ENCODE assay signal across 8 cellular contexts in genomic region chr10:13587367-13587766, GRCh38. TPM values are rescaled to one million over a fixed set of nuclear protein-coding genes. Genes with fewer than 3 reads are reported as not detected.
A peak's percentile ranks its signal among the peaks of the same experiment; 100 is the strongest.
DNase-seq lines count a peak whose midpoint lies in the region; ATAC-seq and TF ChIP-seq lines count a peak whose summit lies in the region.

No MANE protein-coding gene starts in this region.

- no peaks in the 10 kb centered on the region for H3K9me3 Mint-ChIP-seq in activated T-helper 17 cell treated with anti-CD3 and anti-CD28 coated beads, Interleukin-2, amount 50 U/mL, for 72 hours

- CTCF ChIA-PET in AG04450 (lab: Charles Lee) = interaction anchor here (0.7 to 1.8 kb wide), 9 partner anchors 9 to 215 kb away, joined by 3 to 14 read pairs (median 8); no protein-coding TSS in a partner anchor

- TF ChIP-seq CTCF in AG04450 (IDR thresholded peaks at IDR 0.05; ENCODE audit: low read depth, low read length) (no peak), hepatocyte (IDR thresholded peaks at IDR 0.05; ENCODE audit: poor library complexity) (no peak)

- intact Hi-C loops in sciatic nerve (cut with DNase I) = no loop called here

- no peaks in the 10 kb centered on the region for H3K36me3 ChIP-seq in HAP-1 (replicated peaks)
- no peaks in the 10 kb centered on the region for H3K36me3 ChIP-seq in hepatocyte (replicated peaks; ENCODE audit: insufficient read depth, low read depth)
- peaks cover 6% of the 10 kb centered on the region for H3K36me3 ChIP-seq in skeletal muscle satellite cell (ENCODE audit: insufficient read depth, low read length)

- peak overlapping the region; percentile 99 for H3K27ac Mint-ChIP-seq in activated T-helper 17 cell treated with anti-CD3 and anti-CD28 coated beads, Interleukin-2, amount 50 U/mL, for 72 hours

- H3K4me3 ChIP-seq in AG04450 (ENCODE audit: low read depth, low read length) (peak overlapping the region; percentile 100), HAP-1 (peak overlapping the region; percentile 83), hepatocyte (peak overlapping the region; percentile 99), skeletal muscle satellite cell (ENCODE audit: low read length) (peak overlapping the region; percentile 99)

- in situ Hi-C loops in HAP-1 (cut with MboI; ENCODE audit: low sequenced_read_pairs) = no loop called here

- POLR2A ChIA-PET in AG04450 (lab: Yijun Ruan, JAX) = no interaction called here

- H3K4me2 ChIP-seq in hepatocyte = peak overlapping the region; percentile 96
- H3K4me2 ChIP-seq in skeletal muscle satellite cell (ENCODE audit: low read length) = peak overlapping the region; percentile 93

- H3K79me2 ChIP-seq in hepatocyte = peaks cover 37% of the 10 kb centered on the region

- no peaks in the 10 kb centered on the region for H3K9me2 ChIP-seq in hepatocyte (replicated peaks; ENCODE audit: insufficient read depth)

- H4K20me1 ChIP-seq in hepatocyte (ENCODE audit: insufficient read depth, poor library complexity, severe bottlenecking) = no peaks in the 10 kb centered on the region

- H2AFZ ChIP-seq in hepatocyte = peak overlapping the region; percentile 99

- H3K27me3 ChIP-seq in AG04450 (ENCODE audit: control insufficient read depth, insufficient read depth, low read length) (peaks cover 7% of the 10 kb centered on the region), HAP-1 (ENCODE audit: low read depth) (peaks cover 16% of the 10 kb centered on the region), hepatocyte (no peaks in the 10 kb centered on the region), skeletal muscle satellite cell (ENCODE audit: control insufficient read depth, insufficient read depth, low read length) (peaks cover 16% of the 10 kb centered on the region)

- H3K4me3 Mint-ChIP-seq in activated T-helper 17 cell treated with anti-CD3 and anti-CD28 coated beads, Interleukin-2, amount 50 U/mL, for 72 hours = peak overlapping the region; percentile 100

- peaks cover 15% of the 10 kb centered on the region for H3K4me1 Mint-ChIP-seq in activated T-helper 17 cell treated with anti-CD3 and anti-CD28 coated beads, Interleukin-2, amount 50 U/mL, for 72 hours

- peaks cover 16% of the 10 kb centered on the region for H3K27me3 Mint-ChIP-seq in activated T-helper 17 cell treated with anti-CD3 and anti-CD28 coated beads, Interleukin-2, amount 50 U/mL, for 72 hours

- peaks cover 17% of the 10 kb centered on the region for H3K36me3 Mint-ChIP-seq in activated T-helper 17 cell treated with anti-CD3 and anti-CD28 coated beads, Interleukin-2, amount 50 U/mL, for 72 hours (ENCODE audit: low read depth)

- DNase-seq in AG04450 (ENCODE audit: low read depth, low spot score) (no peak), HAP-1 (ENCODE audit: low spot score in 2 of 2) (peak in 1 of 2 experiments; percentile 11), hepatocyte (ENCODE audit: low spot score) (peak; percentile 40), SHP77 treated with DMSO at 0.1 percent for 48 hours (lab: John Stamatoyannopoulos, UW) (no peak), sciatic nerve (ENCODE audit: low spot score) (no peak)
- DNase-seq in stimulated activated CD4-positive, alpha-beta T cell treated with anti-CD3 and anti-CD28 coated beads, Interleukin-4, amount 100 ng/mL, for 24 hours = no peak

- peak overlapping the region; percentile 93 for H3K9ac ChIP-seq in skeletal muscle satellite cell (ENCODE audit: low read depth, low read length)

- peaks cover 3% of the 10 kb centered on the region; the same call in 1 of the 2 replicates for H3K4me1 ChIP-seq in HAP-1
- H3K4me1 ChIP-seq in hepatocyte (ENCODE audit: insufficient read depth) = peaks cover 5% of the 10 kb centered on the region
- peaks cover 6% of the 10 kb centered on the region for H3K4me1 ChIP-seq in skeletal muscle satellite cell (ENCODE audit: control insufficient read depth, insufficient read depth, low read length)

- WGBS in hepatocyte (ENCODE audit: low lambda C conversion rate, missing lambda C conversion rate) = 17% methylated on average over 18 of the region's 18 CpGs

- H3K9me3 ChIP-seq in AG04450 (ENCODE audit: control insufficient read depth, insufficient read depth, low read length) (no peaks in the 10 kb centered on the region), HAP-1 (no peaks in the 10 kb centered on the region), hepatocyte (ENCODE audit: low read depth) (no peaks in the 10 kb centered on the region), skeletal muscle satellite cell (replicated peaks; ENCODE audit: low read length) (no peaks in the 10 kb centered on the region)

- no peak overlapping the region for H3K27ac ChIP-seq in AG04450 (ENCODE audit: low read depth, low read length)
- no peak overlapping the region for H3K27ac ChIP-seq in hepatocyte

- ATAC-seq in activated T-helper 17 cell treated with anti-CD3 and anti-CD28 coated beads, Interleukin-2, amount 50 U/mL, for 72 hours (replicated peaks) = no peak
- ATAC-seq in sciatic nerve = no peak

RNA-seq across cellular contexts. Expression of gene PRPF18, which starts 0.6 kb away (rescaled TPM):
- 19.3 and 25.4 TPM in 2 replicates for polyA plus RNA-seq in AG04450 (2011; rRNA removed)
- polyA minus RNA-seq in AG04450 (2011; rRNA and poly(A)+ RNA removed) = 11.9 and 17.1 TPM in 2 replicates
- total RNA-seq in activated T-helper 17 cell treated with anti-CD3 and anti-CD28 coated beads, Interleukin-2, amount 50 U/mL, for 72 hours = 10 to 100 TPM; 18.5 to 22.5 TPM
- total RNA-seq in hepatocyte = 24.7 and 26.3 TPM in 2 replicates
- 19.3 and 23.2 TPM in 2 replicates for polyA plus RNA-seq in hepatocyte
- total RNA-seq in skeletal muscle satellite cell (2012; rRNA removed) = 31.2 and 32.8 TPM in 2 replicates
- total RNA-seq in sciatic nerve = 23.4 TPM

RNA-seq across cellular contexts. Expression of gene BEND7, which starts 58.6 kb away (rescaled TPM):
- polyA plus RNA-seq in AG04450 (2011; rRNA removed) (2.1 TPM in 2 replicates), hepatocyte (7.6 and 8.4 TPM in 2 replicates)
- polyA minus RNA-seq in AG04450 (2011; rRNA and poly(A)+ RNA removed) = 1.1 and 1.2 TPM in 2 replicates
- not detected for total RNA-seq in activated T-helper 17 cell treated with anti-CD3 and anti-CD28 coated beads, Interleukin-2, amount 50 U/mL, for 72 hours
- total RNA-seq in hepatocyte (8.2 and 8.9 TPM in 2 replicates), sciatic nerve (28.6 TPM)
- total RNA-seq in skeletal muscle satellite cell (2012; rRNA removed) = 1.3 TPM in 2 replicates
